Comparison of ENCODE assay signal across 23 cellular contexts in the genomic region with DNA sequence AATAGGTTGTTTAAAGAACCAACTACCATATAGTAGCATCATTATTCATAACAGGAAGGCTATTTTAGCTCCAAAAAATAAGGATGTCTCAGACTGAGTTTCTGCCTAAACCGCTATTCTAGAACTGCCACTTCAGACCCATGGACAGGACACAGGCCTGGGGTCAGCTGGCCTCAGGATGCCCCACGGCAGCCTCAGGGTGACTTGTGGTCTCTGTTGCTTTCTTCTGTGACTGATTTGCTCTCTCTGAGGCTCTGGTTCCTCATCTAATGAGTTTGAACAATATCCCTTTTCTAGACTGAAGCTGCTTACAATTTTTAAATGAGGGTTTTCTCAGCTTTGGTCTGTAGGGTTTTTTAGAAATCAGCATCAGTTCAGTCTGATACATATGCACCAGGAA. TPM values are rescaled to one million over a fixed set of nuclear protein-coding genes. Genes with fewer than 3 reads are reported as not detected.
"Had no signal": no experiment of that assay in that cellular context is flagged by ENCODE, and none has a peak within 500 bp of the region (broad histone marks: within the 10 kb centered on the region; RNA-seq: fewer than 3 reads in every experiment).

No MANE protein-coding gene starts in this region.

- H3K36me3 ChIP-seq: breast epithelium had no signal

- H2AFZ ChIP-seq: PC-9 had no signal

- H3K27me3 ChIP-seq: breast epithelium had no signal

- H3K36me3 Mint-ChIP-seq: activated naive CD4-positive, alpha-beta T cell treated with anti-CD3 and anti-CD28 coated beads, Interleukin-2, amount 50 U/mL, for 24 hours had no signal

- H3K27ac ChIP-seq: breast epithelium, PC-9 had no signal

- H3K4me1 ChIP-seq: breast epithelium had no signal

- H3K27me3 Mint-ChIP-seq: activated naive CD4-positive, alpha-beta T cell treated with anti-CD3 and anti-CD28 coated beads, Interleukin-2, amount 50 U/mL, for 24 hours had no signal

- H3K4me3 ChIP-seq: breast epithelium, PC-9 had no signal

- ATAC-seq: activated CD8-positive, alpha-beta T cell treated with anti-CD3 and anti-CD28 coated beads, Interleukin-2, amount 10 ng/mL, durations not matched to agents 7 days and 5 days had no signal

- H3K4me2 ChIP-seq: PC-9 had no signal

- H3K9me3 Mint-ChIP-seq: activated naive CD4-positive, alpha-beta T cell treated with anti-CD3 and anti-CD28 coated beads, Interleukin-2, amount 50 U/mL, for 24 hours; activated T-cell treated with anti-CD3 and anti-CD28 coated beads, Interleukin-2, amount 50 U/mL, for 24 hours; T-helper 1 cell treated with Interleukin-12 subunit alpha and Interleukin-12 subunit beta and Interleukin-4 antibody, amounts not matched to agents 30 μg/mL and 1 μg/mL, for 36 hours had no signal

- H3K4me3 Mint-ChIP-seq: activated CD8-positive, alpha-beta T cell treated with anti-CD3 and anti-CD28 coated beads, Interleukin-2, amount 10 ng/mL, durations not matched to agents 7 days and 5 days; activated naive CD4-positive, alpha-beta T cell treated with anti-CD3 and anti-CD28 coated beads, Interleukin-2, amount 50 U/mL, for 24 hours; activated T-cell treated with anti-CD3 and anti-CD28 coated beads, Interleukin-2, amount 50 U/mL, for 24 hours; activated T-helper 1 cell treated with anti-CD3 and anti-CD28 coated beads, Interleukin-12 subunit alpha, Interleukin-12 subunit beta, Interleukin-2, Interleukin-4 antibody, amounts not matched to agents 30 ng/mL and 10 ng/mL and 1 ng/mL, durations not matched to agents 14 hours and 24 hours and 36 hours; T-helper 1 cell treated with Interleukin-12 subunit alpha and Interleukin-12 subunit beta and Interleukin-4 antibody, amounts not matched to agents 30 μg/mL and 1 μg/mL, for 36 hours had no signal

- H3K27ac Mint-ChIP-seq: activated CD8-positive, alpha-beta T cell treated with anti-CD3 and anti-CD28 coated beads, Interleukin-2, amount 10 ng/mL, durations not matched to agents 7 days and 5 days; activated T-cell treated with anti-CD3 and anti-CD28 coated beads, Interleukin-2, amount 50 U/mL, for 24 hours; activated T-helper 1 cell treated with anti-CD3 and anti-CD28 coated beads, Interleukin-12 subunit alpha, Interleukin-12 subunit beta, Interleukin-2, Interleukin-4 antibody, amounts not matched to agents 30 ng/mL and 10 ng/mL and 1 ng/mL, durations not matched to agents 14 hours and 24 hours and 36 hours; T-helper 1 cell treated with Interleukin-12 subunit alpha and Interleukin-12 subunit beta and Interleukin-4 antibody, amounts not matched to agents 30 μg/mL and 1 μg/mL, for 36 hours had no signal

- DNase-seq: activated CD4-positive, alpha-beta T cell treated with anti-CD3 and anti-CD28 coated beads for 48 hours; activated CD4-positive, alpha-beta T cell treated with anti-CD3 and anti-CD28 coated beads, Interleukin-2, amount 50 U/mL, for 4 hours; activated CD4-positive, CD25-positive, alpha-beta regulatory T cell treated with anti-CD3 and anti-CD28 coated beads, Interleukin-2, amount 50 U/mL, for 72 hours; activated CD8-positive, alpha-beta memory T cell treated with anti-CD3 and anti-CD28 coated beads, Interleukin-2, amount 50 U/mL, for 48 hours; activated CD8-positive, alpha-beta T cell treated with anti-CD3 and anti-CD28 coated beads, Interleukin-2, amount 10 ng/mL, durations not matched to agents 7 days and 5 days; activated effector memory CD4-positive, alpha-beta T cell treated with Interleukin-2 at 50 U/mL for 16 hours; activated naive CD4-positive, alpha-beta T cell; activated T-cell treated with anti-CD3 and anti-CD28 coated beads, Interleukin-2, amount 50 U/mL, for 24 hours; aorta; caudate nucleus; MM.1S; NCI-H1105 treated with DMSO at 0.1 percent for 48 hours; NCI-H1436 treated with DMSO at 0.1 percent for 48 hours; NCI-H187; NCI-H2081; NCI-H446; NCI-H524; PC-9; SHP77 treated with DMSO at 0.1 percent for 48 hours had no signal

RNA-seq across cellular contexts. Expression of a gene that starts 31.8 kb away (rescaled TPM):
- total RNA-seq: PC-9 had no signal
